ENCODE assay signal across 12 cellular contexts in the genomic region with DNA sequence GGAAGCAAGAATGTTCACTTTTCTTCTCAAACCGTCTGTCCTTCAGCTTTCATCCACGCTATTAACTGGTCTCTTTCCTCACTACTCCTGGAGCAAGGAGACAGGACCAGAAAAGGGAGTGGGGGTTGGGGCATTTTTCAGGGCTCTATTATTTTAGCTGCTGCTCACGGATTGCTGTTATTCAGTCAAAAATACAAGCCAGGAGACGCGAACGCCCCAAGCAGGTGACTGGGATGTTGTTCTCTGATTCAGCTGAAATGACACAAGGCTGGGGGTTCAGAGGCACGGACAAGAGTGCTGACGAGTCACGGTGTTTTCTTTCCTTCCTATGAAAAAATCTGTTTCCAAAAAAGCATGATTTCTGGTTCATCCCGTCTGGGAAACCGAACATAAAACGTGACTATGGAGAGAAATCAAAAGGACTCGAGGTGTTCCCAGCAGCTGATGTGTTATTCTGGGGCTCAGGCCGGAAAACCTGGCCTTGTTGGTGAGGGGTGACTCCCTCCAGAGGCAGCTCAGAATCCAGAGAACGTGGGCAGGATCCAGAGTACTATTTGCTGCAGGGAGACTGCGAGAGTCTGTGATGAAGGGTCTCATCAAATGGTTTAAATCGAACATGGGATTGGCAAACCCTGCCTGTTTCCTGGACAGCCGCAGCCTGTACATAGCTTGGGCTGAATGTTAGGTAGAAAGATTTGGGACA. TPM values are rescaled to one million over a fixed set of nuclear protein-coding genes. Genes with fewer than 3 reads are reported as not detected.
DNase-seq lines count a peak whose midpoint lies in the region; ATAC-seq, FAIRE-seq and TF ChIP-seq lines count a peak whose summit lies in the region.
"Had no signal": no experiment of that assay in that cellular context is flagged by ENCODE, and none has a peak within 500 bp of the region (broad histone marks: within the 10 kb centered on the region; RNA-seq: fewer than 3 reads in every experiment).

No MANE protein-coding gene starts in this region.

- H3K9me3 ChIP-seq in ES-I3 (ENCODE audit: control insufficient read depth, insufficient read depth, low read length) (no peaks in the 10 kb centered on the region), keratinocyte (ENCODE audit: control insufficient read depth, low read depth, low read length) (no peaks in the 10 kb centered on the region), trophoblast cell (ENCODE audit: insufficient read depth, low read depth, low read length) (no peaks in the 10 kb centered on the region)
- H3K9me3 ChIP-seq: SJCRH30, vagina had no signal

- peak overlapping the region; percentile 52 for H2BK120ac ChIP-seq in trophoblast cell (ENCODE audit: insufficient read depth, low read length, poor library complexity)

- H3K4me3 Mint-ChIP-seq in activated T-helper 17 cell treated with anti-CD3 and anti-CD28 coated beads, Interleukin-2, amount 50 U/mL, for 72 hours: peak overlapping the region; percentile 70

- H3K4me1 ChIP-seq in ES-I3 (ENCODE audit: insufficient read depth, low read length) (peaks cover 21% of the 10 kb centered on the region), keratinocyte (ENCODE audit: control insufficient read depth, extremely low read depth, insufficient read depth, low read length) (peaks cover 23% of the 10 kb centered on the region), trophoblast cell (ENCODE audit: control insufficient read depth in 1 of 2, insufficient read depth in 2 of 2, low read length in 2 of 2) (peaks cover 11 to 13% of the 10 kb centered on the region in 2 experiments)

- H4K12ac ChIP-seq in trophoblast cell (ENCODE audit: low read depth, low read length): no peak overlapping the region

- no peak overlapping the region for H2AK5ac ChIP-seq in trophoblast cell (ENCODE audit: low read length)

- peak overlapping the region; percentile 85 for H2BK12ac ChIP-seq in trophoblast cell (ENCODE audit: low read length)

- H3K79me2 ChIP-seq in keratinocyte (ENCODE audit: control insufficient read depth, insufficient read depth, low read length): peaks cover 15% of the 10 kb centered on the region
- peaks cover 5% of the 10 kb centered on the region for H3K79me2 ChIP-seq in trophoblast cell (ENCODE audit: control insufficient read depth, insufficient read depth, low read length, poor library complexity)

- dilution Hi-C loops in keratinocyte (cut with MboI; ENCODE audit: extremely low pct_ligation_motif_present, low sequenced_read_pairs): no loop called here

- no peak for FAIRE-seq in keratinocyte (lab: Jason Lieb, UNC)

- peak overlapping the region; percentile 55; the same call in 1 of the 2 replicates for H3K9ac ChIP-seq in ES-I3 (ENCODE audit: low read depth, low read length)
- H3K9ac ChIP-seq in keratinocyte (ENCODE audit: control insufficient read depth, extremely low read depth, insufficient read depth, low read length): no peak overlapping the region
- no peak overlapping the region for H3K9ac ChIP-seq in trophoblast cell (ENCODE audit: low read length)

- no peaks in the 10 kb centered on the region for H3K9me3 Mint-ChIP-seq in activated T-helper 17 cell treated with anti-CD3 and anti-CD28 coated beads, Interleukin-2, amount 50 U/mL, for 72 hours
- H3K9me3 Mint-ChIP-seq: activated T-cell treated with anti-CD3 and anti-CD28 coated beads, Interleukin-2, amount 50 U/mL, for 72 hours had no signal

- no peak overlapping the region for H2BK5ac ChIP-seq in trophoblast cell (ENCODE audit: low read depth, low read length, poor library complexity)

- H3K27ac Mint-ChIP-seq in activated T-helper 17 cell treated with anti-CD3 and anti-CD28 coated beads, Interleukin-2, amount 50 U/mL, for 72 hours: no peak overlapping the region
- H3K27ac Mint-ChIP-seq: activated T-cell treated with anti-CD3 and anti-CD28 coated beads, Interleukin-2, amount 50 U/mL, for 72 hours had no signal

- no peak overlapping the region for H3K23ac ChIP-seq in trophoblast cell (ENCODE audit: low read length)

- H3K36me3 ChIP-seq in ES-I3 (ENCODE audit: insufficient read depth, low read length) (no peaks in the 10 kb centered on the region), keratinocyte (ENCODE audit: control insufficient read depth in 2 of 2, extremely low read depth in 1 of 2, insufficient read depth in 2 of 2, low read length in 2 of 2) (no peaks in the 10 kb centered on the region), trophoblast cell (ENCODE audit: control insufficient read depth in 1 of 2, insufficient read depth in 2 of 2, low read length in 2 of 2) (no peaks in the 10 kb centered on the region)
- H3K36me3 ChIP-seq: SJCRH30, vagina had no signal

- peak overlapping the region; percentile 76 for H3K18ac ChIP-seq in trophoblast cell (ENCODE audit: low read length)

- H3K27me3 Mint-ChIP-seq in activated T-helper 17 cell treated with anti-CD3 and anti-CD28 coated beads, Interleukin-2, amount 50 U/mL, for 72 hours: peaks cover 36% of the 10 kb centered on the region

- peaks cover 12% of the 10 kb centered on the region for H3K79me1 ChIP-seq in trophoblast cell (ENCODE audit: low read length)

- no CpG with 5 or more reads among the region's 18 CpGs for WGBS in trophoblast cell (ENCODE audit: extremely low coverage, insufficient coverage, insufficient read length)

- no peak for TF ChIP-seq CTCF in keratinocyte (optimal IDR thresholded peaks at IDR 0.05 in 1 of 3, IDR thresholded peaks at IDR 0.05 in 1 of 3, conservative IDR thresholded peaks at IDR 0.05 in 1 of 3; ENCODE audit: extremely low read depth in 1 of 3, insufficient read depth in 2 of 3, low read length in 3 of 3)

- no peaks in the 10 kb centered on the region for H3K9me1 ChIP-seq in keratinocyte (ENCODE audit: control insufficient read depth, extremely low read depth, insufficient read depth, low read length)

- H3K14ac ChIP-seq in trophoblast cell (ENCODE audit: low read length): peak overlapping the region; percentile 32

- H4K91ac ChIP-seq in trophoblast cell (ENCODE audit: low read depth, low read length): peak overlapping the region; percentile 72

- H3K27ac ChIP-seq in keratinocyte (ENCODE audit: control insufficient read depth, insufficient read depth, low read length) (no peak overlapping the region), trophoblast cell (ENCODE audit: low read depth, low read length) (no peak overlapping the region)
- H3K27ac ChIP-seq: SJCRH30 had no signal

- peak overlapping the region; percentile 9 for H2AFZ ChIP-seq in keratinocyte (ENCODE audit: control insufficient read depth, low read length)
- H2AFZ ChIP-seq in trophoblast cell (ENCODE audit: insufficient read depth, low read length, poor library complexity): no peak overlapping the region

- DNase-seq in keratinocyte (ENCODE audit: low read depth, low spot score) (no peak), trophoblast cell (no peak), GM19238 (ENCODE audit: insufficient read length, low spot score) (no peak), cerebellar cortex (ENCODE audit: low spot score) (no peak)
- DNase-seq in stimulated activated CD4-positive, alpha-beta T cell treated with anti-CD3 and anti-CD28 coated beads, Interleukin-2, amount 100 ng/mL, for 48 hours: no peak
- DNase-seq: NCI-H524 treated with DMSO at 0.1 percent for 48 hours, SJCRH30 had no signal

- no peaks in the 10 kb centered on the region for H4K20me1 ChIP-seq in keratinocyte (ENCODE audit: control insufficient read depth, extremely low read depth, insufficient read depth, low read length)

- H3K4me3 ChIP-seq in keratinocyte (ENCODE audit: control insufficient read depth in 2 of 3, extremely low read depth in 1 of 3, insufficient read depth in 2 of 3, low read depth in 1 of 3, low read length in 3 of 3) (no peak overlapping the region), trophoblast cell (ENCODE audit: low read depth, low read length) (no peak overlapping the region)
- H3K4me3 ChIP-seq: SJCRH30 had no signal

- H3K36me3 Mint-ChIP-seq in activated T-helper 17 cell treated with anti-CD3 and anti-CD28 coated beads, Interleukin-2, amount 50 U/mL, for 72 hours (ENCODE audit: low read depth): no peaks in the 10 kb centered on the region

- ATAC-seq in activated T-helper 17 cell treated with anti-CD3 and anti-CD28 coated beads, Interleukin-2, amount 50 U/mL, for 72 hours (replicated peaks): no peak
- ATAC-seq in HG03378 (IDR thresholded peaks at IDR 0.05; ENCODE audit: unreplicated experiment): no peak

- no peaks in the 10 kb centered on the region for H3K4me1 Mint-ChIP-seq in activated T-helper 17 cell treated with anti-CD3 and anti-CD28 coated beads, Interleukin-2, amount 50 U/mL, for 72 hours

- no peak overlapping the region for H3K4ac ChIP-seq in trophoblast cell (ENCODE audit: low read depth, low read length)

- no peaks in the 10 kb centered on the region for H3K27me3 ChIP-seq in keratinocyte (ENCODE audit: control insufficient read depth, extremely low read depth, insufficient read depth, low read length)
- no peaks in the 10 kb centered on the region for H3K27me3 ChIP-seq in trophoblast cell (ENCODE audit: insufficient read depth, low read length)
- H3K27me3 ChIP-seq: vagina had no signal

- H3K4me2 ChIP-seq in keratinocyte (ENCODE audit: control insufficient read depth, extremely low read depth, insufficient read depth, low read depth, low read length) (no peak overlapping the region), trophoblast cell (ENCODE audit: low read length) (peak overlapping the region; percentile 81)

- H4K8ac ChIP-seq in trophoblast cell (ENCODE audit: low read depth, low read length): no peak overlapping the region

RNA-seq across cellular contexts. Expression of a gene that starts 3.5 kb away (rescaled TPM):
- not detected for total RNA-seq in activated T-helper 17 cell treated with anti-CD3 and anti-CD28 coated beads, Interleukin-2, amount 50 U/mL, for 72 hours
- 51.4 to 63.2 TPM (median 59.2 TPM) in 3 replicates for polyA plus RNA-seq in keratinocyte
- 79.7 TPM for polyA plus RNA-seq in keratinocyte (2011; ENCODE audit: low read depth)
- polyA plus RNA-seq in keratinocyte (2011; cell fraction: cytosol; rRNA removed): 18.4 and 20.9 TPM in 2 replicates
- 158 and 186 TPM in 2 replicates for polyA plus RNA-seq in keratinocyte (2011; cell fraction: nucleus; rRNA removed)
- polyA plus RNA-seq in keratinocyte (2012; ENCODE audit: low replicate concordance): 26.5 and 79.3 TPM in 2 replicates
- 115 to 137 TPM (median 137 TPM) in 3 replicates for polyA minus RNA-seq in keratinocyte
- 36.6 TPM for polyA minus RNA-seq in keratinocyte (2011; cell fraction: cytosol; rRNA and poly(A)+ RNA removed)
- 98.4 and 221 TPM in 2 replicates for polyA minus RNA-seq in keratinocyte (2011; cell fraction: nucleus; rRNA and poly(A)+ RNA removed)
- 33.1 and 34.2 TPM in 2 replicates for polyA plus RNA-seq in trophoblast cell (2013)
